11 cellular contexts compared by ENCODE assay signal in genomic region chr7:4715385-4715770, GRCh38. TPM values are rescaled to one million over a fixed set of nuclear protein-coding genes. Genes with fewer than 3 reads are reported as not detected.
DNase-seq lines count a peak whose midpoint lies in the region; ATAC-seq and TF ChIP-seq lines count a peak whose summit lies in the region.
"Had no signal": no experiment of that assay in that cellular context is flagged by ENCODE, and none has a peak within 500 bp of the region (broad histone marks: within the 10 kb centered on the region; RNA-seq: fewer than 3 reads in every experiment).

No MANE protein-coding gene starts in this region.

- CTCF ChIA-PET in activated CD8-positive, alpha-beta T cell treated with anti-CD3 and anti-CD28 coated beads for 36 hours (lab: Charles Lee) = no interaction called here
- CTCF ChIA-PET in activated CD8-positive, alpha-beta T cell treated with anti-CD3 and anti-CD28 coated beads, Interleukin-2, amount 10 ng/mL, durations not matched to agents 7 days and 5 days (lab: Charles Lee) = no interaction called here

- peaks cover 18% of the 10 kb centered on the region for H3K4me1 ChIP-seq in mucosa of descending colon (ENCODE audit: low read depth)
- H3K4me1 ChIP-seq in aorta (ENCODE audit: control insufficient read depth in 1 of 2, insufficient read depth in 2 of 2, low read length in 2 of 2) = no peaks in the 10 kb centered on the region
- H3K4me1 ChIP-seq: neural progenitor cell had no signal

- peaks cover 23% of the 10 kb centered on the region for H3K36me3 Mint-ChIP-seq in activated CD8-positive, alpha-beta T cell treated with anti-CD3 and anti-CD28 coated beads for 36 hours (ENCODE audit: low read depth)
- peaks cover 10% of the 10 kb centered on the region for H3K36me3 Mint-ChIP-seq in activated CD8-positive, alpha-beta T cell treated with anti-CD3 and anti-CD28 coated beads, Interleukin-2, amount 10 ng/mL, durations not matched to agents 7 days and 5 days (ENCODE audit: low read depth)
- H3K36me3 Mint-ChIP-seq in dendritic cell treated with granulocyte-macrophage colony-stimulating factor and Interleukin-4, amounts not matched to agents 40 ng/mL and 50 ng/mL, for 4 days (ENCODE audit: low read depth) = peaks cover 57% of the 10 kb centered on the region
- H3K36me3 Mint-ChIP-seq in activated T-helper 2 cell treated with anti-CD3 and anti-CD28 coated beads, Interferon-gamma antibody, Interleukin-2, Interleukin-4, amounts not matched to agents 10 μg/mL and 5 μg/mL and 100 μg/mL, durations not matched to agents 14 hours and 24 hours and 36 hours (ENCODE audit: low read depth) = peaks cover 23% of the 10 kb centered on the region

- no peak for DNase-seq in activated CD8-positive, alpha-beta T cell treated with anti-CD3 and anti-CD28 coated beads for 36 hours
- DNase-seq in activated CD8-positive, alpha-beta T cell treated with anti-CD3 and anti-CD28 coated beads, Interleukin-2, amount 10 ng/mL, durations not matched to agents 7 days and 5 days = no peak
- peak in 1 of 3 donors; percentile 16 for DNase-seq in mucosa of descending colon
- DNase-seq in aorta = peak; percentile 72 to 85
- no peak for DNase-seq in activated T-helper 2 cell treated with anti-CD3 and anti-CD28 coated beads, Interferon-gamma antibody, Interleukin-2, Interleukin-4, amounts not matched to agents 10 μg/mL and 5 μg/mL and 100 μg/mL, durations not matched to agents 14 hours and 24 hours and 36 hours (ENCODE audit: low spot score)
- no peak for DNase-seq in GOT3 (lab: John Stamatoyannopoulos, UW)
- DNase-seq: cerebellar nuclear complex had no signal

- intact Hi-C loops in activated CD8-positive, alpha-beta T cell treated with anti-CD3 and anti-CD28 coated beads for 36 hours (cut with micrococcal nuclease) = no loop called here
- intact Hi-C loops in dendritic cell treated with granulocyte-macrophage colony-stimulating factor and Interleukin-4, amounts not matched to agents 40 ng/mL and 50 ng/mL, for 4 days (cut with micrococcal nuclease) = loop anchor here (1.0 kb wide), 1 partner anchor 11 kb away; no protein-coding TSS in a partner anchor
- intact Hi-C loops in mucosa of descending colon (cut with DNase I, micrococcal nuclease) = no loop called here
- intact Hi-C loops in aorta (cut with DNase I) = no loop called here
- intact Hi-C loops in activated T-helper 2 cell treated with anti-CD3 and anti-CD28 coated beads, Interferon-gamma antibody, Interleukin-2, Interleukin-4, amounts not matched to agents 10 μg/mL and 5 μg/mL and 100 μg/mL, durations not matched to agents 14 hours and 24 hours and 36 hours (cut with micrococcal nuclease) = no loop called here

- H3K4me3 ChIP-seq in mucosa of descending colon (no peak overlapping the region), aorta (ENCODE audit: low read length in 2 of 2) (no peak overlapping the region)
- H3K4me3 ChIP-seq: neural progenitor cell, SK-N-MC had no signal

- POLR2A ChIA-PET in activated CD8-positive, alpha-beta T cell treated with anti-CD3 and anti-CD28 coated beads for 36 hours (lab: Charles Lee) = interaction anchor here (0.8 to 1.3 kb wide), 2 partner anchors 11 to 29 kb away, joined by 3 read pairs; no protein-coding TSS in a partner anchor
- POLR2A ChIA-PET in activated CD8-positive, alpha-beta T cell treated with anti-CD3 and anti-CD28 coated beads, Interleukin-2, amount 10 ng/mL, durations not matched to agents 7 days and 5 days (lab: Charles Lee) = no interaction called here

- TF ChIP-seq CTCF in activated CD8-positive, alpha-beta T cell treated with anti-CD3 and anti-CD28 coated beads for 36 hours (IDR thresholded peaks at IDR 0.05) = no peak
- no peak for TF ChIP-seq CTCF in mucosa of descending colon (IDR thresholded peaks at IDR 0.05)

- peak overlapping the region in 1 of 2 donors; percentile 20 for H3K27ac ChIP-seq in aorta (ENCODE audit: low read depth in 1 of 2, low read length in 2 of 2)
- H3K27ac ChIP-seq: neural progenitor cell, SK-N-MC had no signal

- no peak for ATAC-seq in activated CD8-positive, alpha-beta T cell treated with anti-CD3 and anti-CD28 coated beads for 36 hours
- ATAC-seq in activated CD8-positive, alpha-beta T cell treated with anti-CD3 and anti-CD28 coated beads, Interleukin-2, amount 10 ng/mL, durations not matched to agents 7 days and 5 days = no peak
- ATAC-seq in mucosa of descending colon (peak; percentile 34), aorta (ENCODE audit: low FRiP score) (peak; percentile 77), HG02970 (IDR thresholded peaks at IDR 0.05; ENCODE audit: low FRiP score, unreplicated experiment) (no peak)

- H3K36me3 ChIP-seq in mucosa of descending colon (ENCODE audit: low read depth) (no peaks in the 10 kb centered on the region), aorta (ENCODE audit: control insufficient read depth in 1 of 2, insufficient read depth in 2 of 2, low read length in 1 of 2) (no peaks in the 10 kb centered on the region)
- H3K36me3 ChIP-seq: neural progenitor cell had no signal

- H3K9me3 ChIP-seq in mucosa of descending colon (no peaks in the 10 kb centered on the region), aorta (ENCODE audit: control insufficient read depth, low read length) (no peaks in the 10 kb centered on the region)

- H3K27me3 Mint-ChIP-seq in activated CD8-positive, alpha-beta T cell treated with anti-CD3 and anti-CD28 coated beads for 36 hours = no peaks in the 10 kb centered on the region
- H3K27me3 Mint-ChIP-seq in activated CD8-positive, alpha-beta T cell treated with anti-CD3 and anti-CD28 coated beads, Interleukin-2, amount 10 ng/mL, durations not matched to agents 7 days and 5 days (ENCODE audit: low read depth) = no peaks in the 10 kb centered on the region
- H3K27me3 Mint-ChIP-seq in dendritic cell treated with granulocyte-macrophage colony-stimulating factor and Interleukin-4, amounts not matched to agents 40 ng/mL and 50 ng/mL, for 4 days = no peaks in the 10 kb centered on the region
- no peaks in the 10 kb centered on the region for H3K27me3 Mint-ChIP-seq in activated T-helper 2 cell treated with anti-CD3 and anti-CD28 coated beads, Interferon-gamma antibody, Interleukin-2, Interleukin-4, amounts not matched to agents 10 μg/mL and 5 μg/mL and 100 μg/mL, durations not matched to agents 14 hours and 24 hours and 36 hours (ENCODE audit: low read depth)

- peak overlapping the region; percentile 16 for H3K27ac Mint-ChIP-seq in activated CD8-positive, alpha-beta T cell treated with anti-CD3 and anti-CD28 coated beads for 36 hours
- no peak overlapping the region for H3K27ac Mint-ChIP-seq in activated CD8-positive, alpha-beta T cell treated with anti-CD3 and anti-CD28 coated beads, Interleukin-2, amount 10 ng/mL, durations not matched to agents 7 days and 5 days
- peak overlapping the region; percentile 83 for H3K27ac Mint-ChIP-seq in dendritic cell treated with granulocyte-macrophage colony-stimulating factor and Interleukin-4, amounts not matched to agents 40 ng/mL and 50 ng/mL, for 4 days
- H3K27ac Mint-ChIP-seq in activated T-helper 2 cell treated with anti-CD3 and anti-CD28 coated beads, Interferon-gamma antibody, Interleukin-2, Interleukin-4, amounts not matched to agents 10 μg/mL and 5 μg/mL and 100 μg/mL, durations not matched to agents 14 hours and 24 hours and 36 hours = no peak overlapping the region

- WGBS in aorta, 2 donors = 7 to 12% methylated on average over 15 of the region's 15 CpGs

- H3K4me1 Mint-ChIP-seq in activated CD8-positive, alpha-beta T cell treated with anti-CD3 and anti-CD28 coated beads for 36 hours (ENCODE audit: low read depth) = peaks cover 51% of the 10 kb centered on the region
- H3K4me1 Mint-ChIP-seq in activated CD8-positive, alpha-beta T cell treated with anti-CD3 and anti-CD28 coated beads, Interleukin-2, amount 10 ng/mL, durations not matched to agents 7 days and 5 days (ENCODE audit: low read depth) = peaks cover 28% of the 10 kb centered on the region
- peaks cover 79% of the 10 kb centered on the region for H3K4me1 Mint-ChIP-seq in dendritic cell treated with granulocyte-macrophage colony-stimulating factor and Interleukin-4, amounts not matched to agents 40 ng/mL and 50 ng/mL, for 4 days (ENCODE audit: low read depth)
- peaks cover 22% of the 10 kb centered on the region for H3K4me1 Mint-ChIP-seq in activated T-helper 2 cell treated with anti-CD3 and anti-CD28 coated beads, Interferon-gamma antibody, Interleukin-2, Interleukin-4, amounts not matched to agents 10 μg/mL and 5 μg/mL and 100 μg/mL, durations not matched to agents 14 hours and 24 hours and 36 hours (ENCODE audit: low read depth)

- no peak overlapping the region for H3K4me3 Mint-ChIP-seq in activated CD8-positive, alpha-beta T cell treated with anti-CD3 and anti-CD28 coated beads for 36 hours
- H3K4me3 Mint-ChIP-seq in activated CD8-positive, alpha-beta T cell treated with anti-CD3 and anti-CD28 coated beads, Interleukin-2, amount 10 ng/mL, durations not matched to agents 7 days and 5 days = no peak overlapping the region
- H3K4me3 Mint-ChIP-seq in dendritic cell treated with granulocyte-macrophage colony-stimulating factor and Interleukin-4, amounts not matched to agents 40 ng/mL and 50 ng/mL, for 4 days = peak overlapping the region; percentile 59
- no peak overlapping the region for H3K4me3 Mint-ChIP-seq in activated T-helper 2 cell treated with anti-CD3 and anti-CD28 coated beads, Interferon-gamma antibody, Interleukin-2, Interleukin-4, amounts not matched to agents 10 μg/mL and 5 μg/mL and 100 μg/mL, durations not matched to agents 14 hours and 24 hours and 36 hours (ENCODE audit: low read depth)
- H3K4me3 Mint-ChIP-seq: neural progenitor cell had no signal

- no peaks in the 10 kb centered on the region for H3K27me3 ChIP-seq in aorta (ENCODE audit: control insufficient read depth in 1 of 2, insufficient read depth in 2 of 2, low read length in 1 of 2)

- H3K9me3 Mint-ChIP-seq in activated CD8-positive, alpha-beta T cell treated with anti-CD3 and anti-CD28 coated beads for 36 hours = no peaks in the 10 kb centered on the region
- no peaks in the 10 kb centered on the region for H3K9me3 Mint-ChIP-seq in activated CD8-positive, alpha-beta T cell treated with anti-CD3 and anti-CD28 coated beads, Interleukin-2, amount 10 ng/mL, durations not matched to agents 7 days and 5 days (ENCODE audit: insufficient read depth)
- H3K9me3 Mint-ChIP-seq in dendritic cell treated with granulocyte-macrophage colony-stimulating factor and Interleukin-4, amounts not matched to agents 40 ng/mL and 50 ng/mL, for 4 days = no peaks in the 10 kb centered on the region
- no peaks in the 10 kb centered on the region for H3K9me3 Mint-ChIP-seq in activated T-helper 2 cell treated with anti-CD3 and anti-CD28 coated beads, Interferon-gamma antibody, Interleukin-2, Interleukin-4, amounts not matched to agents 10 μg/mL and 5 μg/mL and 100 μg/mL, durations not matched to agents 14 hours and 24 hours and 36 hours

RNA-seq across cellular contexts. Expression of gene FOXK1, which starts 33.3 kb away (rescaled TPM):
- 10 to 100 TPM; 38.5 to 39.6 TPM for total RNA-seq in activated CD8-positive, alpha-beta T cell treated with anti-CD3 and anti-CD28 coated beads for 36 hours
- 10 to 100 TPM; 26.8 to 28.5 TPM for total RNA-seq in activated CD8-positive, alpha-beta T cell treated with anti-CD3 and anti-CD28 coated beads, Interleukin-2, amount 10 ng/mL, durations not matched to agents 7 days and 5 days
- total RNA-seq in mucosa of descending colon (10 to 100 TPM; 30.1 to 48.5 (median 33.4) TPM), aorta (10 to 100 TPM; 41.4 to 47.5 TPM)
- 1 to 10 TPM; 5.1 to 8.7 TPM for polyA plus RNA-seq in aorta
- total RNA-seq in activated T-helper 2 cell treated with anti-CD3 and anti-CD28 coated beads, Interferon-gamma antibody, Interleukin-2, Interleukin-4, amounts not matched to agents 10 μg/mL and 5 μg/mL and 100 μg/mL, durations not matched to agents 14 hours and 24 hours and 36 hours = 35.6 TPM in 2 replicates

Comparison
In these comparisons a context has a peak if more than half of its experiments do, and no peak if none do; other contexts are left out.
1. H3K27ac Mint-ChIP-seq: peak in activated CD8-positive, alpha-beta T cell treated with anti-CD3 and anti-CD28 coated beads for 36 hours (single experiment) and dendritic cell treated with granulocyte-macrophage colony-stimulating factor and Interleukin-4, amounts not matched to agents 40 ng/mL and 50 ng/mL, for 4 days (single experiment); none in activated CD8-positive, alpha-beta T cell treated with anti-CD3 and anti-CD28 coated beads, Interleukin-2, amount 10 ng/mL, durations not matched to agents 7 days and 5 days (single experiment) and activated T-helper 2 cell treated with anti-CD3 and anti-CD28 coated beads, Interferon-gamma antibody, Interleukin-2, Interleukin-4, amounts not matched to agents 10 μg/mL and 5 μg/mL and 100 μg/mL, durations not matched to agents 14 hours and 24 hours and 36 hours (single experiment).
2. ATAC-seq: peak in mucosa of descending colon (single experiment) and aorta (single experiment); none in activated CD8-positive, alpha-beta T cell treated with anti-CD3 and anti-CD28 coated beads for 36 hours (single experiment), activated CD8-positive, alpha-beta T cell treated with anti-CD3 and anti-CD28 coated beads, Interleukin-2, amount 10 ng/mL, durations not matched to agents 7 days and 5 days (single experiment) and HG02970 (single experiment).
3. DNase-seq: peak in aorta (2 of 2); none in activated CD8-positive, alpha-beta T cell treated with anti-CD3 and anti-CD28 coated beads for 36 hours (single experiment), activated CD8-positive, alpha-beta T cell treated with anti-CD3 and anti-CD28 coated beads, Interleukin-2, amount 10 ng/mL, durations not matched to agents 7 days and 5 days (single experiment), activated T-helper 2 cell treated with anti-CD3 and anti-CD28 coated beads, Interferon-gamma antibody, Interleukin-2, Interleukin-4, amounts not matched to agents 10 μg/mL and 5 μg/mL and 100 μg/mL, durations not matched to agents 14 hours and 24 hours and 36 hours (single experiment) and GOT3 (single experiment).